Comparison of ENCODE assay signal across 8 cellular contexts in the genomic region with DNA sequence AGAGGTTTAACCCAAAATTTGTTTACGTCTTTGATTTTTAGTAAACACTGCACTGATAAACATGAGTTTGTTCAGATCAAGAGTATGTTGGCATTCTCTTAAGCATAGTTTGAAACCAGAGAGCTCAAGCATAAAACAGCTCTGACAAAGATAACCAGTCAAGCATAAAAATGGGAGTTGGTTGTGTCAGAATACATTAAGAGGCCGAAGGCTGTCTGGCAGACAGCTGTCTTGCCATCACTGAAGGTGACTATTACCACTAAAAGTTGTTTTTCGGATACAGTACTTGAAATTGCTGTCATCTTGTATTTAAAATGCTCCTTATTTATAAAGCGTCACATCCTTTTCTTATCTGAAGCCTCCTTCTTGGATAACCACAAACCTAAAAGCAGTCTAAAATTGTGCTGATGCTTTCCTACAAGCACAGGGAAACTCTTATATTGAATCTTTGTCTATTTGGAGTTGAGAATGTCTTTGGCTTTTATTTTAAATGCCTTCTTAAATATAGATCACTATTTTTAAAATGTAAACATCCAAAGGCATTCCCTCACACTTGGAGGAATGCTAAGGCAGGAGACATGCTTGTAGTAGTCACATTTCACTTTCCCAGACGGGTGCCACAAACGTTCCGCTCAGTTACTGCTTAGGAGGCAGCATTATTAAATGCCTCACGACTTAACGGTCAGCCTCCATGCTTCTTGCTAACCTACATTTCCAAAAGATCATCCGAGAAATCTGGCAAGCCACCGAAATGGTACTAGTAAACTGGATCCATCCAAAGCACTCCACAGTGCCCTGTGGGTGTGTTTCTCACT. TPM values are rescaled to one million over a fixed set of nuclear protein-coding genes. Genes with fewer than 3 reads are reported as not detected.
DNase-seq lines count a peak whose midpoint lies in the region; ATAC-seq, FAIRE-seq and TF ChIP-seq lines count a peak whose summit lies in the region.

No MANE protein-coding gene starts in this region.

- H3K4me3 ChIP-seq in fibroblast of villous mesenchyme (ENCODE audit: low read depth, low read length) (peak overlapping the region; percentile 65), body of pancreas (no peak overlapping the region)

- no peak for TF ChIP-seq POLR2A in body of pancreas (IDR thresholded peaks at IDR 0.05)

- no peak for ATAC-seq in body of pancreas

- H3K9me3 ChIP-seq in body of pancreas, result no peaks in the 10 kb centered on the region

- H3K4me1 ChIP-seq in body of pancreas, result peaks cover 14% of the 10 kb centered on the region

- DNase-seq in DMS153 (lab: John Stamatoyannopoulos, UW) (peak; percentile 17), DMS153 treated with DMSO at 0.1 percent for 48 hours (lab: John Stamatoyannopoulos, UW; ENCODE audit: unreplicated experiment) (no peak), RCC 7860 (ENCODE audit: low spot score) (peak; percentile 31), fibroblast of villous mesenchyme (ENCODE audit: low read depth) (peak; percentile 14), retina (peak; percentile 61), body of pancreas (no peak), OCI-M2 (lab: John Stamatoyannopoulos, UW; ENCODE audit: unreplicated experiment) (no peak), NCI-H2196 treated with DMSO at 0.1 percent for 48 hours (lab: John Stamatoyannopoulos, UW; ENCODE audit: unreplicated experiment) (no peak)

- intact Hi-C loops in body of pancreas (cut with DNase I), result no loop called here

- peak; percentile 84 for FAIRE-seq in RCC 7860 (lab: Jason Lieb, UNC)

- no peaks in the 10 kb centered on the region for H3K27me3 ChIP-seq in body of pancreas

- H3K36me3 ChIP-seq in body of pancreas (replicated peaks in 1 of 2; ENCODE audit: insufficient read depth in 1 of 2, low read depth in 2 of 2), result no peaks in the 10 kb centered on the region

- 37 to 44% methylated on average over 11 of the region's 11 CpGs for WGBS in body of pancreas, 2 donors

- no peak for TF ChIP-seq CTCF in fibroblast of villous mesenchyme (IDR thresholded peaks at IDR 0.05; ENCODE audit: insufficient read depth, low read depth, low read length)
- TF ChIP-seq CTCF in body of pancreas (IDR thresholded peaks at IDR 0.05), result no peak

- H3K27ac ChIP-seq in body of pancreas, result no peak overlapping the region

RNA-seq across cellular contexts. Expression of gene SMAD9, which starts 1.6 kb away (rescaled TPM):
- total RNA-seq in fibroblast of villous mesenchyme (4.2 and 4.3 TPM in 2 replicates), body of pancreas (1 to 10 TPM; 1.6 to 1.8 TPM)

Comparison
In these comparisons a context has a peak if more than half of its experiments do, and no peak if none do; other contexts are left out.
1. DNase-seq: peak in DMS153 (single experiment), RCC 7860 (single experiment), fibroblast of villous mesenchyme (single experiment) and retina (single experiment); none in DMS153 treated with DMSO at 0.1 percent for 48 hours (single experiment), body of pancreas (0 of 4), OCI-M2 (single experiment) and NCI-H2196 treated with DMSO at 0.1 percent for 48 hours (single experiment).